ENCODE assay signal across 1 cellular context in the genomic region with DNA sequence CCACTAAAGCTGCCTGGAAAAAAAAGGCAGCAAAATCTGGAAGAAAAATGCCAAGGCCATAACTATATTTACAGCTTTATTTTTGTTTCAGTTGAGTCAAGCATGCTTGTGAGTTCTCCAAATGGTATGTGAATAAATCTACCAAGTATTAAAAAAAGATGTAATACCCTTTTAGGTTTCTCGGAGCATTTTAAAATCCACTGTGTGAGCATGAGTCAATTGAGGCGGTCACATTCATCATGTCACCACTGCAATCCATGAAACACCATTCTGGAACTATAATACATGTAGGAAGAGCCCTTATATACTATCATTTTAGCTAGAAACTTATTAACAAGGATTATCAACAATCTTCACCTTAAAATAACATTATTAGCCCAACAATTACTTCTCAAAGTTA.
TF ChIP-seq lines count a peak whose summit lies in the region.

No MANE protein-coding gene starts in this region.

TF ChIP-seq in IMR-90, 13 proteins besides CTCF, POLR2A, EP300 and RAD21 (continued from another document):
- TF ChIP-seq RCOR1 (IDR thresholded peaks at IDR 0.05; ENCODE audit: insufficient replicate concordance, low read length) = peak; percentile 62
- peak; percentile 39 for TF ChIP-seq CEBPB (IDR thresholded peaks at IDR 0.05; ENCODE audit: low read depth, low read length)
- TF ChIP-seq USF2 (IDR thresholded peaks at IDR 0.05; ENCODE audit: low read depth, low read length) = no peak
- 0 out of 2 replicates have a peak, but pooled peaks have one; percentile 2 for TF ChIP-seq MAFK (IDR thresholded peaks at IDR 0.05; ENCODE audit: low read depth, low read length)
